ENCODE assay signal across 9 cellular contexts in the genomic region with DNA sequence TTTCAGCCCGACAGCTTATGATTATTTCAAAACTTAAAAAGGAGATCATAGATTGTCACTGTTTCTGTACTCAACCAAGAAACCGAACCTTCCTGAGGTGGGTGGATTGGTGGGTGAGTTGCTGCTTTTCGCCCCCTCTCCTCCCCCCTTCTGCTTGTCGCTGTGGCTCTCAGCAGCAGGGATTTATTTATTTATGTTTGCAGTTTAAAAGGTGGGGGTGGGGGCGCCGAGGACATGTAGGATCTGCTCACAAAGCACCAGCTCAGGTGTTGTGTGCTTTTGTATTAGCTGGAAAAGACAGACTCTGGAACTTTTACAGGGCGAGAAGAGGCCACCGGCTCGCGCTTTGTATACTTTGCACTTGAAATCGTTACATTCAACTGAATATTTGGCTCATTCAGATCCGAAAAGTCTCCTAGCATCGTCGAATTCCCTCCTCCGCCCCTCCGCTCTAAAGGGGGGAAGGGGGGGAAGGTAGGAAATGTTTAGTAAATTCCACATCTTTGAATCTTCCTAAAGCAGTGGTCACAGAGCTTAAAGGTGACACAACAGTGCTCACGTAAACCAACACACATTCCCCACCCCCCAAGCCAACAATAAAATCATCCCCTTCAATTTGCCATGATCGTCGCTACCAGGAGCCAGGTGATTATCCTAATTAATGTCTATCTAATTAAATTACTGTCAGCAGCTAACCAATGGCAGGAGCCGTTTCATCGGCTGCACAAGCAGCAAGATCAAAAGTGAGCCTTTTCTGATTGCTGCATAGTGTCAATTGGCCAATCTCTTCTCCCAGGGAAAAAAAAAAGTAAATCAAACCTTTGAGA. TPM values are rescaled to one million over a fixed set of nuclear protein-coding genes. Genes with fewer than 3 reads are reported as not detected.
DNase-seq lines count a peak whose midpoint lies in the region; ATAC-seq and TF ChIP-seq lines count a peak whose summit lies in the region.
"Had no signal": no experiment of that assay in that cellular context is flagged by ENCODE, and none has a peak within 500 bp of the region (broad histone marks: within the 10 kb centered on the region; RNA-seq: fewer than 3 reads in every experiment).

No MANE protein-coding gene starts in this region.

- H3K23ac ChIP-seq in H9 (ENCODE audit: insufficient read length, low read depth, low read length): no peak overlapping the region

- no peak overlapping the region for H3K18ac ChIP-seq in H9 (ENCODE audit: insufficient read length, low read depth, low read length)

- no peak overlapping the region for H2BK15ac ChIP-seq in H9 (ENCODE audit: low read depth, low read length)

- TF ChIP-seq CTCF in H9 (conservative IDR thresholded peaks at IDR 0.05): no peak
- no peak for TF ChIP-seq CTCF in stomach (IDR thresholded peaks at IDR 0.05)

- peak overlapping the region; percentile 30 for H3K4me3 ChIP-seq in CD8-positive, alpha-beta memory T cell (ENCODE audit: low read length)
- H3K4me3 ChIP-seq in stomach: peak overlapping the region in 2 of 4 donors; percentile 50 to 61

- H2BK12ac ChIP-seq in H9 (ENCODE audit: insufficient read length, low read depth, low read length): no peak overlapping the region

- no peak overlapping the region for H3T11ph ChIP-seq in H9 (ENCODE audit: low read length)

- no peak overlapping the region for H3K56ac ChIP-seq in H9 (ENCODE audit: insufficient read length, low read depth, low read length)

- DNase-seq in CD8-positive, alpha-beta memory T cell: no peak
- no peak for DNase-seq in H9
- no peak for DNase-seq in activated T-cell treated with anti-CD3 and anti-CD28 coated beads, Interleukin-2, amount 50 U/mL, for 4 hours
- DNase-seq in memory B cell (ENCODE audit: low spot score in 2 of 2): peak in 1 of 2 donors; percentile 21
- DNase-seq in globus pallidus (ENCODE audit: low spot score): no peak
- DNase-seq in midbrain (lab: John Stamatoyannopoulos, UW): no peak
- no peak for DNase-seq in stomach
- DNase-seq: RPMI8226 had no signal

- no peak overlapping the region for H4K5ac ChIP-seq in H9 (ENCODE audit: insufficient read length, low read depth, low read length)

- no peak for TF ChIP-seq POLR2A in stomach (IDR thresholded peaks at IDR 0.05)

- no peak overlapping the region for H4K91ac ChIP-seq in H9 (ENCODE audit: insufficient read length, low read depth, low read length)

- no peak overlapping the region for H3K9ac ChIP-seq in H9 (ENCODE audit: extremely low read depth, insufficient read length, low read length)

- peaks cover 36 to 55% (median 53%) of the 10 kb centered on the region in 3 donors for H3K4me1 Mint-ChIP-seq in CD8-positive, alpha-beta memory T cell
- H3K4me1 Mint-ChIP-seq in H9: peaks cover 46 to 62% of the 10 kb centered on the region in 2 experiments
- peaks cover 46% of the 10 kb centered on the region for H3K4me1 Mint-ChIP-seq in activated T-cell treated with anti-CD3 and anti-CD28 coated beads, Interleukin-2, amount 50 U/mL, for 4 hours (ENCODE audit: low read depth)
- H3K4me1 Mint-ChIP-seq in memory B cell: peaks cover 37% of the 10 kb centered on the region

- H3K14ac ChIP-seq in H9 (ENCODE audit: insufficient read depth, low read length): no peak overlapping the region

- no peak overlapping the region for H2AFZ ChIP-seq in H9 (ENCODE audit: low read length)

- peaks cover 11% of the 10 kb centered on the region for H3K23me2 ChIP-seq in H9 (ENCODE audit: insufficient read length, low read depth, low read length, poor library complexity, severe bottlenecking)

- no peaks in the 10 kb centered on the region for H3K79me2 ChIP-seq in H9 (ENCODE audit: insufficient read depth, low read length)

- WGBS in H9 (ENCODE audit: extremely low coverage, insufficient read length, low lambda C conversion rate): no CpG with 5 or more reads among the region's 21 CpGs
- 8 to 16% (median 9%) methylated on average over 21 of the region's 21 CpGs for WGBS in stomach, 5 donors

- H4K8ac ChIP-seq in H9 (replicated peaks; ENCODE audit: insufficient read length, low read depth, low read length): no peak overlapping the region

- no peaks in the 10 kb centered on the region for H3K9me3 ChIP-seq in CD8-positive, alpha-beta memory T cell (ENCODE audit: low read length)
- H3K9me3 ChIP-seq in H9 (ENCODE audit: control insufficient read depth, low read depth, low read length): no peaks in the 10 kb centered on the region
- H3K9me3 ChIP-seq in stomach: no peaks in the 10 kb centered on the region

- no peak overlapping the region for H2BK20ac ChIP-seq in H9 (ENCODE audit: low read depth, low read length, poor library complexity, severe bottlenecking)

- peak overlapping the region; percentile 34 to 83 (median 69) for H3K4me3 Mint-ChIP-seq in CD8-positive, alpha-beta memory T cell
- peak overlapping the region in 1 of 2 experiments; percentile 78; a peak in 3 of 5 replicates for H3K4me3 Mint-ChIP-seq in H9
- peak overlapping the region; percentile 74 for H3K4me3 Mint-ChIP-seq in activated T-cell treated with anti-CD3 and anti-CD28 coated beads, Interleukin-2, amount 50 U/mL, for 4 hours
- peak overlapping the region; percentile 72 for H3K4me3 Mint-ChIP-seq in memory B cell

- peaks cover 0 to 7% (median 6%) of the 10 kb centered on the region in 3 donors for H3K36me3 Mint-ChIP-seq in CD8-positive, alpha-beta memory T cell
- peaks cover 2 to 7% (median 4%) of the 10 kb centered on the region in 3 experiments; a peak in 2 of 7 replicates for H3K36me3 Mint-ChIP-seq in H9 (ENCODE audit: insufficient read depth in 1 of 3, low read depth in 3 of 3)
- peaks cover 1% of the 10 kb centered on the region for H3K36me3 Mint-ChIP-seq in activated T-cell treated with anti-CD3 and anti-CD28 coated beads, Interleukin-2, amount 50 U/mL, for 4 hours (ENCODE audit: insufficient read depth)
- H3K36me3 Mint-ChIP-seq in memory B cell: peaks cover 3% of the 10 kb centered on the region

- no peaks in the 10 kb centered on the region for H3K36me3 ChIP-seq in CD8-positive, alpha-beta memory T cell (ENCODE audit: insufficient read depth, low read length)
- peaks cover 0 to 6% (median 3%) of the 10 kb centered on the region in 4 donors for H3K36me3 ChIP-seq in stomach

- H3K27ac Mint-ChIP-seq in CD8-positive, alpha-beta memory T cell: peak overlapping the region in 3 of 8 donors; percentile 15 to 33 (median 17)
- H3K27ac Mint-ChIP-seq in H9: no peak overlapping the region
- no peak overlapping the region for H3K27ac Mint-ChIP-seq in memory B cell

- H3K4me2 ChIP-seq in H9 (ENCODE audit: insufficient read depth, insufficient read length, low read length): peak overlapping the region; percentile 89

- peaks cover 54 to 67% of the 10 kb centered on the region in 2 donors for H3K27me3 Mint-ChIP-seq in CD8-positive, alpha-beta memory T cell
- H3K27me3 Mint-ChIP-seq in H9 (ENCODE audit: low read depth): peaks cover 88% of the 10 kb centered on the region
- H3K27me3 Mint-ChIP-seq in activated T-cell treated with anti-CD3 and anti-CD28 coated beads, Interleukin-2, amount 50 U/mL, for 4 hours (ENCODE audit: low read depth): peaks cover 58% of the 10 kb centered on the region
- H3K27me3 Mint-ChIP-seq in memory B cell: peaks cover 34% of the 10 kb centered on the region

- no peak overlapping the region for H3K27ac ChIP-seq in CD8-positive, alpha-beta memory T cell (ENCODE audit: low read depth, low read length)
- no peak overlapping the region for H3K27ac ChIP-seq in H9 (ENCODE audit: insufficient read length, low read depth, low read length)
- no peak overlapping the region for H3K27ac ChIP-seq in stomach

- H3K4me1 ChIP-seq in CD8-positive, alpha-beta memory T cell (ENCODE audit: insufficient read depth, low read length): peaks cover 27% of the 10 kb centered on the region
- H3K4me1 ChIP-seq in H9 (ENCODE audit: insufficient read depth, low read length): peaks cover 5% of the 10 kb centered on the region; the same call in 1 of the 2 replicates
- H3K4me1 ChIP-seq in stomach: peaks cover 35 to 55% (median 48%) of the 10 kb centered on the region in 4 donors

- no peak overlapping the region for H2BK120ac ChIP-seq in H9 (ENCODE audit: low read depth, low read length, poor library complexity, severe bottlenecking)

- H3K27me3 ChIP-seq in CD8-positive, alpha-beta memory T cell (ENCODE audit: insufficient read depth, low read length, poor library complexity, severe bottlenecking): peaks cover 51% of the 10 kb centered on the region
- H3K27me3 ChIP-seq in H9 (ENCODE audit: insufficient read depth, low read length): peaks cover 64% of the 10 kb centered on the region
- H3K27me3 ChIP-seq in stomach: peaks cover 44 to 70% (median 61%) of the 10 kb centered on the region in 3 donors

- CTCF ChIA-PET in CD8-positive, alpha-beta memory T cell (lab: Charles Lee): interaction anchor here (1.2 to 2.1 kb wide), 2 partner anchors 9 to 16 kb away, joined by 4 to 5 read pairs; no protein-coding TSS in a partner anchor

- no peaks in the 10 kb centered on the region for H4K20me1 ChIP-seq in H9 (ENCODE audit: control insufficient read depth, insufficient read depth, insufficient read length)

- H2BK5ac ChIP-seq in H9 (ENCODE audit: insufficient read length, low read length): no peak overlapping the region

- intact Hi-C loops in stomach (cut with DNase I; ENCODE audit: low total_unique reads): no loop called here

- H3K79me1 ChIP-seq in H9 (ENCODE audit: insufficient read depth, low read depth, low read length, poor library complexity, severe bottlenecking): no peaks in the 10 kb centered on the region

- ATAC-seq in activated T-cell treated with anti-CD3 and anti-CD28 coated beads, Interleukin-2, amount 50 U/mL, for 4 hours: no peak
- ATAC-seq in memory B cell (ENCODE audit: low read depth) (peak; percentile 12), GM21381 (IDR thresholded peaks at IDR 0.05; ENCODE audit: unreplicated experiment) (no peak)

- peaks cover 0 to 3% (median 0%) of the 10 kb centered on the region in 5 donors for H3K9me3 Mint-ChIP-seq in CD8-positive, alpha-beta memory T cell
- H3K9me3 Mint-ChIP-seq in H9 (peaks cover 3 to 4% of the 10 kb centered on the region in 2 experiments; a peak in 2 of 5 replicates), memory B cell (no peaks in the 10 kb centered on the region)
- no peaks in the 10 kb centered on the region for H3K9me3 Mint-ChIP-seq in activated T-cell treated with anti-CD3 and anti-CD28 coated beads, Interleukin-2, amount 50 U/mL, for 4 hours

- no peak overlapping the region for H2AK5ac ChIP-seq in H9 (ENCODE audit: insufficient read length, low read length)

- no peak for TF ChIP-seq EP300 in stomach (IDR thresholded peaks at IDR 0.05)

- no peak overlapping the region for H3K4ac ChIP-seq in H9 (ENCODE audit: low read depth, low read length)

- POLR2A ChIA-PET in CD8-positive, alpha-beta memory T cell (lab: Charles Lee): interaction anchor here (0.6 kb wide), 1 partner anchor 72 kb away, joined by 3 read pairs; no protein-coding TSS in a partner anchor

RNA-seq across cellular contexts. Expression of gene TBR1, which starts 0.4 kb away (rescaled TPM):
- total RNA-seq in CD8-positive, alpha-beta memory T cell: not detected
- polyA plus RNA-seq in CD8-positive, alpha-beta memory T cell: not detected
- 0.24 TPM in 1 of 2 replicates, not detected in the other for total RNA-seq in H9 (2021)
- not detected for total RNA-seq in activated T-cell treated with anti-CD3 and anti-CD28 coated beads, Interleukin-2, amount 50 U/mL, for 4 hours
- not detected for total RNA-seq in stomach
- not detected for polyA plus RNA-seq in stomach
